ENCODE assay signal across 8 cellular contexts in the genomic region with DNA sequence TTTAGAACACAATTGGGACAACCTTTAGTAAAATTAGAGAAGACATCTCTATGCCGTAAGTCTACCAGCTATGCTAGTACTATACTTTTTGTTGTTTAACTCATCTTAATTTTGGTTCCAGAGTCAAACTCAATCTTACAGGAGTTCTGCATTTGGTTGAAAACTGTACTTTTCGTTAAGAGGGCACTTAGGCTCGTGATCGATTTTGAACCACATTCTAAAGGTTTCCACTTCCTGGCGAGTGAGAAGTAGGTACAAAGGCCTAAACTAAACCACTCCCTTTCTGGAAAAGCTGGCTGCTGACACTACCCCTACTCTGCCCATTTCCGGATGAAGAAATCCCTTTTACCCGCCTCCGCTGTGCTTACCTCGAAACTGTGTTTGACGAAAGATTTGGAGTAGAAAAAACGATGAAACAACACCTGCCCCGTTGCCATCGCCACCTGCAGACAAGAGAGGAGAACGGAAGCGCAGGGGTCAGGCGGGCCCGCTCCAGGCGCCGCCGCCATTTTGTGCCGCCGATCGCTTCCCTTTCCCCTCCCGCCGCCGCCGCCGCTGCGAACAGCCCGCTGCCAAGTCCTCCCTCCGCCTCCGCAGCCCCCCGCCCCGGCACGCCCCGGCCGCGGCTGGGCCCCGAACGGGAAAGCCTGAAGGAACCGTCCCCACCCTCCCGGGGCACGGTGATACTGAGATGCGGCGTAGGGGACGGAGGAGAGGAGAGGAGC. TPM values are rescaled to one million over a fixed set of nuclear protein-coding genes. Genes with fewer than 3 reads are reported as not detected.
A peak's percentile ranks its signal among the peaks of the same experiment; 100 is the strongest.
DNase-seq lines count a peak whose midpoint lies in the region; ATAC-seq and TF ChIP-seq lines count a peak whose summit lies in the region.

No MANE protein-coding gene starts in this region.

- DNase-seq in EL (peak; percentile 52), SW480 (ENCODE audit: low spot score) (peak; percentile 81), left ventricle myocardium superior (peak; percentile 78), renal cortical epithelial cell (ENCODE audit: low read depth) (peak; percentile 48), OCI-M2 (lab: John Stamatoyannopoulos, UW; ENCODE audit: unreplicated experiment) (no peak)
- DNase-seq in activated naive CD8-positive, alpha-beta T cell treated with anti-CD3 and anti-CD28 coated beads, Interleukin-2, amount 50 U/mL, for 16 hours (ENCODE audit: low read depth, low spot score): peak; percentile 42

- intact Hi-C loops in left ventricle myocardium superior (cut with micrococcal nuclease): no loop called here

- peak; percentile 20; the same call in 1 of the 2 replicates for TF ChIP-seq CTCF in LNCAP (IDR thresholded peaks at IDR 0.05)

- ATAC-seq in GM21737 (IDR thresholded peaks at IDR 0.05; ENCODE audit: unreplicated experiment) (peak; percentile 44), left ventricle myocardium superior (peak; percentile 58)

RNA-seq across cellular contexts. Expression of a gene that starts 0.7 kb away (rescaled TPM):
- total RNA-seq in left ventricle myocardium superior (30.7 TPM), renal cortical epithelial cell (59.6 and 110 TPM in 2 replicates)
